ENCODE assay signal across 11 cellular contexts in genomic region chr16:3122926-3123570, GRCh38. TPM values are rescaled to one million over a fixed set of nuclear protein-coding genes. Genes with fewer than 3 reads are reported as not detected.
A peak's percentile ranks its signal among the peaks of the same experiment; 100 is the strongest.
DNase-seq lines count a peak whose midpoint lies in the region; ATAC-seq and TF ChIP-seq lines count a peak whose summit lies in the region.
"Had no signal": no experiment of that assay in that cellular context is flagged by ENCODE, and none has a peak within 500 bp of the region (broad histone marks: within the 10 kb centered on the region; RNA-seq: fewer than 3 reads in every experiment).

No MANE protein-coding gene starts in this region.

- no peaks in the 10 kb centered on the region for H3K27me3 ChIP-seq in adipocyte (replicated peaks; ENCODE audit: control insufficient read depth, insufficient read depth, low read length)

- H3K36me3 Mint-ChIP-seq in T-helper 1 cell treated with Interleukin-12 subunit alpha and Interleukin-12 subunit beta and Interleukin-4 antibody, amounts not matched to agents 30 μg/mL and 1 μg/mL, for 36 hours (ENCODE audit: low read depth), result peaks cover 16% of the 10 kb centered on the region
- H3K36me3 Mint-ChIP-seq in nephron (ENCODE audit: low read depth), result peaks cover 16% of the 10 kb centered on the region

- DNase-seq in T-helper 1 cell, result no peak
- DNase-seq in LHCN-M2 (ENCODE audit: low read depth), result peak; percentile 44
- no peak for DNase-seq in adipocyte (ENCODE audit: low read depth)
- DNase-seq in stimulated activated CD4-positive, alpha-beta T cell treated with anti-CD3 and anti-CD28 coated beads, Interleukin-4, amount 100 ng/mL, for 4 hours, result no peak
- DNase-seq in NCI-H226, result no peak
- DNase-seq: activated CD4-positive, CD25-positive, alpha-beta regulatory T cell treated with anti-CD3 and anti-CD28 coated beads, Interleukin-2, amount 50 U/mL, for 72 hours; NCI-H345 had no signal

- H3K4me1 Mint-ChIP-seq in T-helper 1 cell treated with Interleukin-12 subunit alpha and Interleukin-12 subunit beta and Interleukin-4 antibody, amounts not matched to agents 30 μg/mL and 1 μg/mL, for 36 hours (ENCODE audit: low read depth), result peaks cover 31% of the 10 kb centered on the region
- peaks cover 40% of the 10 kb centered on the region for H3K4me1 Mint-ChIP-seq in nephron

- H3K4me3 Mint-ChIP-seq in T-helper 1 cell treated with Interleukin-12 subunit alpha and Interleukin-12 subunit beta and Interleukin-4 antibody, amounts not matched to agents 30 μg/mL and 1 μg/mL, for 36 hours, result peak overlapping the region; percentile 95
- H3K4me3 Mint-ChIP-seq in nephron, result peak overlapping the region; percentile 90 to 95 (median 92)

- no peaks in the 10 kb centered on the region for H3K9me3 Mint-ChIP-seq in T-helper 1 cell treated with Interleukin-12 subunit alpha and Interleukin-12 subunit beta and Interleukin-4 antibody, amounts not matched to agents 30 μg/mL and 1 μg/mL, for 36 hours
- no peaks in the 10 kb centered on the region for H3K9me3 Mint-ChIP-seq in nephron

- peak overlapping the region; percentile 86 for H3K9ac ChIP-seq in adipocyte (ENCODE audit: low read length)

- H3K27me3 Mint-ChIP-seq in T-helper 1 cell treated with Interleukin-12 subunit alpha and Interleukin-12 subunit beta and Interleukin-4 antibody, amounts not matched to agents 30 μg/mL and 1 μg/mL, for 36 hours (ENCODE audit: low read depth), result no peaks in the 10 kb centered on the region
- no peaks in the 10 kb centered on the region for H3K27me3 Mint-ChIP-seq in nephron (ENCODE audit: low read depth)

- TF ChIP-seq CTCF in nephron (IDR thresholded peaks at IDR 0.05; ENCODE audit: unreplicated experiment in 3 of 3), result no peak

- no peak overlapping the region for H3K4me3 ChIP-seq in adipocyte (ENCODE audit: low read length)

- no peaks in the 10 kb centered on the region for H3K9me3 ChIP-seq in adipocyte (ENCODE audit: control insufficient read depth, low read length)

- peaks cover 5% of the 10 kb centered on the region for H3K4me1 ChIP-seq in adipocyte (ENCODE audit: control insufficient read depth, insufficient read depth, low read length)

- peak overlapping the region; percentile 82 for H3K27ac Mint-ChIP-seq in T-helper 1 cell treated with Interleukin-12 subunit alpha and Interleukin-12 subunit beta and Interleukin-4 antibody, amounts not matched to agents 30 μg/mL and 1 μg/mL, for 36 hours
- peak overlapping the region in 2 of 3 experiments; percentile 39 to 42 for H3K27ac Mint-ChIP-seq in nephron

- ATAC-seq in GM21825 (IDR thresholded peaks at IDR 0.05; ENCODE audit: unreplicated experiment), result no peak

- peaks cover 28% of the 10 kb centered on the region for H3K36me3 ChIP-seq in adipocyte (ENCODE audit: control insufficient read depth, insufficient read depth, low read length, severe bottlenecking)

RNA-seq across cellular contexts. Expression of gene ZNF205, which starts 10.7 kb away (rescaled TPM):
- total RNA-seq in LHCN-M2 (2014; rRNA removed), result 17.0 and 19.2 TPM in 2 replicates
- 7.7 TPM for polyA plus RNA-seq in LHCN-M2 (2012)

RNA-seq across cellular contexts. Expression of gene ZNF213, which starts 11.8 kb away (rescaled TPM):
- total RNA-seq in LHCN-M2 (2014; rRNA removed), result 4.6 and 4.7 TPM in 2 replicates
- polyA plus RNA-seq in LHCN-M2 (2012), result 7.4 TPM

RNA-seq across cellular contexts. Expression of gene ZSCAN10, which starts 24.0 kb away (rescaled TPM):
- not detected in 2 replicates for total RNA-seq in LHCN-M2 (2014; rRNA removed)
- not detected for polyA plus RNA-seq in LHCN-M2 (2012)
- polyA plus RNA-seq: esophagus had no signal

RNA-seq across cellular contexts. Expression of gene IL32, which starts 57.6 kb away (rescaled TPM):
- 9.6 and 12.3 TPM in 2 replicates for total RNA-seq in LHCN-M2 (2014; rRNA removed)
- 156 TPM for polyA plus RNA-seq in LHCN-M2 (2012)
